Comparison of ENCODE assay signal across 8 cellular contexts in the genomic region with DNA sequence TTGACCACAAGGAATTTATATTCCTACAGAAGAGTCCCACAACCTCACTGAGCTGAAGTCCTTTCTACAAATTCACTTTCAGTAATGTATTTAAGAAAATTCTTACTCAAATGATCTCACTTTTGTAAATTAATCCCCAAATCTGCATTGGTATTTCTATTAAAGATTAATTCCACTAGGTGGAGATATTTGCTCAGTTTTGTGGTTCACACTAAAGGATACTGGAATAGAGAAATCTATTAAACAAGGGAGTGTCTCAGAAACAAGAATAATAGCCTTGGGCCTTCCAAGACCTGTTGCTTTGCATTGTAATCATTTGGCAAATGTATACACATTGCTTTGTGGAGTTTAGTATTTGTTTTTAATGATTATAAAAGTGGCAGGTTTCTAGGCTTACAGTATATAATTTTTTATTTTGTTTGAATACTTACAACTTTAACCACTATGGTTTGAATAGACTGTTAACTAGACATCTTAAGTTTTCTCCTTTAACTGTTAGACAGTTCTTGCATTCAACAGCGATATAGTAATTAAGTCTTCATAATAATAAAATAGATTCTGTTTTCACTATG. TPM values are rescaled to one million over a fixed set of nuclear protein-coding genes. Genes with fewer than 3 reads are reported as not detected.
DNase-seq lines count a peak whose midpoint lies in the region; ATAC-seq and TF ChIP-seq lines count a peak whose summit lies in the region.

No MANE protein-coding gene starts in this region.

- H3K27me3 ChIP-seq in adrenal gland: no peaks in the 10 kb centered on the region

- intact Hi-C loops in adrenal gland (cut with DNase I): no loop called here

- ATAC-seq in HG03354 (IDR thresholded peaks at IDR 0.05; ENCODE audit: poor library complexity, severe bottlenecking, unreplicated experiment) (no peak), HG03039 (IDR thresholded peaks at IDR 0.05; ENCODE audit: unreplicated experiment) (no peak)

- TF ChIP-seq CTCF in adrenal gland (IDR thresholded peaks at IDR 0.05): peak; percentile 30 to 55 (median 38)

- no peak overlapping the region for H3K27ac ChIP-seq in adrenal gland

- no peak overlapping the region for H3K4me3 ChIP-seq in adrenal gland

- H3K9me3 ChIP-seq in adrenal gland (replicated peaks in 1 of 3): no peaks in the 10 kb centered on the region

- no peaks in the 10 kb centered on the region for H3K4me1 ChIP-seq in adrenal gland (replicated peaks in 1 of 2)

- in situ Hi-C loops in KBM-7 (cut with MboI; ENCODE audit: low pct_unique_long_range_greater_than_20kb, low sequenced_read_pairs): loop anchor here (25.0 kb wide), 1 partner anchor 676 kb away; a partner anchor contains a TSS

- 56 to 75% (median 58%) methylated on average over 1 of the region's 1 CpG for WGBS in adrenal gland, 4 donors

- no peaks in the 10 kb centered on the region for H3K36me3 ChIP-seq in adrenal gland (replicated peaks in 1 of 2)

- DNase-seq in COLO829 (ENCODE audit: low spot score) (peak; percentile 45), KBM-7 (peak; percentile 18), adrenal gland (no peak), left kidney (ENCODE audit: low read depth, low spot score) (peak; percentile 45), GOT3 (lab: John Stamatoyannopoulos, UW) (no peak), T-helper 9 cell (no peak)

- no peak for TF ChIP-seq POLR2A in adrenal gland (IDR thresholded peaks at IDR 0.05)

RNA-seq across cellular contexts. Expression of a gene that starts 25.9 kb away (rescaled TPM):
- not detected for total RNA-seq in adrenal gland
- polyA plus RNA-seq in adrenal gland: not detected

Comparison
In these comparisons a context has a peak if more than half of its experiments do, and no peak if none do; other contexts are left out.
1. DNase-seq: peak in COLO829 (single experiment), KBM-7 (single experiment) and left kidney (single experiment); none in adrenal gland (0 of 7), GOT3 (single experiment) and T-helper 9 cell (single experiment).